Comparison of ENCODE assay signal across 8 cellular contexts in the genomic region with DNA sequence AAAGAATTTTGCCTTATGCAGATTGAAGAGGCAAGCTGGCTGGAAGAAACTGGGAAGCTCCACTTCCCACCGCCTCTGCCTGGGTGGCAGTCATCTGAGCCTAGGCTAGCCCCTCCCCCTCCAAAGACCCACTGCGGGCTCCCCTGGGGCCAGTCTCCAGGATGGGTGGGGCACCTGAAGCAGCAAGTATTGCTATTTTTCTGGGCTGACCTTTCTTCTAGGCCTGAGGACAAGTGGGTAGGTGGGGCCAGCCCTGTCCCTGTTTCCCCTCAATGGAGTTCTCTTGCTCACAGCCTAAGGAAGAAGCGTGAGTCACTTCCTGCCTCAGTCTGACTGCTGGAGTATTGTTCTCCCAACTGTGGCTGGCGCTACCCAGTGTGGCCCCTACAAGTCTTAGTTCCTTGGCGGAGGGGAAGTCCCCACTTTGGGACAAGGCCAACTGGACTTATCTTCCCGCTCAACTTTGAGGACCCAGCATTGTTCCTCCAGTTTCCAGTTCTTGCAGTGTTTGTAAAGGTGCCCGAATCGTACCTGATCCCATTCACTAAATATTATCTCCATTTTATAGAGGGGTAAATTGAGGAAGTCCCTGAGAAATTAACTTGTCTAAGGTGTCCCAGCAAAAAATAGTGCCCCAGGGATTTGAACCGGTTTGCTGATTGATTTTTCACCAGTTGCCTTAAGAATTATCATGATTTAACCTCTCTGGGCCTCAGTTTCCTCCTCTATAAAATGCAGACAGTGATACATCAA. TPM values are rescaled to one million over a fixed set of nuclear protein-coding genes. Genes with fewer than 3 reads are reported as not detected.
A peak's percentile ranks its signal among the peaks of the same experiment; 100 is the strongest.
DNase-seq lines count a peak whose midpoint lies in the region; ATAC-seq and TF ChIP-seq lines count a peak whose summit lies in the region.

No MANE protein-coding gene starts in this region.

- H3K27ac Mint-ChIP-seq in activated T-cell treated with anti-CD3 and anti-CD28 coated beads, Interleukin-2, amount 50 U/mL, for 72 hours = peak overlapping the region; percentile 100

- peak overlapping the region; percentile 90 for H3K4me2 ChIP-seq in osteoblast (ENCODE audit: insufficient read depth, low read length)

- no peaks in the 10 kb centered on the region for H3K27me3 Mint-ChIP-seq in activated T-cell treated with anti-CD3 and anti-CD28 coated beads, Interleukin-2, amount 50 U/mL, for 72 hours (ENCODE audit: low read depth)

- H3K4me1 Mint-ChIP-seq in activated T-cell treated with anti-CD3 and anti-CD28 coated beads, Interleukin-2, amount 50 U/mL, for 72 hours (ENCODE audit: low read depth) = peaks cover 65% of the 10 kb centered on the region

- no peaks in the 10 kb centered on the region for H3K9me3 Mint-ChIP-seq in activated T-cell treated with anti-CD3 and anti-CD28 coated beads, Interleukin-2, amount 50 U/mL, for 72 hours

- peaks cover 24 to 31% of the 10 kb centered on the region in 2 donors for H3K36me3 Mint-ChIP-seq in activated T-cell treated with anti-CD3 and anti-CD28 coated beads, Interleukin-2, amount 50 U/mL, for 72 hours (ENCODE audit: insufficient read depth in 2 of 2)

- no peaks in the 10 kb centered on the region for H3K27me3 ChIP-seq in foreskin keratinocyte
- no peaks in the 10 kb centered on the region for H3K27me3 ChIP-seq in osteoblast (ENCODE audit: insufficient read depth, low read length)

- H4K20me1 ChIP-seq in osteoblast (ENCODE audit: insufficient read depth, low read length) = peaks cover 18% of the 10 kb centered on the region

- DNase-seq in NCI-H510A (lab: John Stamatoyannopoulos, UW) = peak; percentile 90
- DNase-seq in activated T-cell treated with anti-CD3 and anti-CD28 coated beads, Interleukin-2, amount 50 U/mL, for 72 hours = peak; percentile 67 to 73
- DNase-seq in foreskin keratinocyte = peak in 1 of 2 donors; percentile 76
- peak; percentile 91 for DNase-seq in osteoblast (ENCODE audit: insufficient read length, low spot score, missing footprints)
- DNase-seq in COR-L47 (lab: John Stamatoyannopoulos, UW) = no peak

- H3K27ac ChIP-seq in foreskin keratinocyte (no peak overlapping the region), osteoblast (ENCODE audit: low read depth, low read length) (peak overlapping the region; percentile 83)

- no peaks in the 10 kb centered on the region for H3K9me3 ChIP-seq in osteoblast (ENCODE audit: low read depth, low read length)

- H2AFZ ChIP-seq in osteoblast (ENCODE audit: low read length) = peak overlapping the region; percentile 62

- peak overlapping the region; percentile 80 for H3K4me3 ChIP-seq in osteoblast (ENCODE audit: insufficient read depth, low read length)

- ATAC-seq in GM21786 (IDR thresholded peaks at IDR 0.05; ENCODE audit: unreplicated experiment) (peak; percentile 46), foreskin keratinocyte (peak; percentile 71), GM21526 (IDR thresholded peaks at IDR 0.05; ENCODE audit: low FRiP score, unreplicated experiment) (no peak), HG03108 (IDR thresholded peaks at IDR 0.05; ENCODE audit: unreplicated experiment) (no peak)
- ATAC-seq in activated T-cell treated with anti-CD3 and anti-CD28 coated beads, Interleukin-2, amount 50 U/mL, for 72 hours (replicated peaks in 1 of 2) = peak; percentile 66 to 70

- H3K4me1 ChIP-seq in foreskin keratinocyte = peaks cover 25% of the 10 kb centered on the region
- H3K4me1 ChIP-seq in osteoblast (ENCODE audit: insufficient read depth, low read length) = peaks cover 48% of the 10 kb centered on the region

- TF ChIP-seq CTCF in foreskin keratinocyte (conservative IDR thresholded peaks at IDR 0.05) (no peak), osteoblast (IDR thresholded peaks at IDR 0.05; ENCODE audit: extremely low read depth, low read depth, low read length) (no peak)

- peak overlapping the region; percentile 96 to 99 for H3K4me3 Mint-ChIP-seq in activated T-cell treated with anti-CD3 and anti-CD28 coated beads, Interleukin-2, amount 50 U/mL, for 72 hours

- H3K79me2 ChIP-seq in osteoblast (ENCODE audit: insufficient read depth, low read length) = peaks cover 42% of the 10 kb centered on the region

- H3K36me3 ChIP-seq in osteoblast (ENCODE audit: insufficient read depth, low read length) = no peaks in the 10 kb centered on the region

RNA-seq across cellular contexts. Expression of a gene that starts 1.4 kb away (rescaled TPM):
- total RNA-seq in activated T-cell treated with anti-CD3 and anti-CD28 coated beads, Interleukin-2, amount 50 U/mL, for 72 hours = 100 to 1,000 TPM; 604 to 721 TPM
- total RNA-seq in foreskin keratinocyte = 62.7 and 78.9 TPM in 2 replicates
- polyA plus RNA-seq in foreskin keratinocyte = 47.7 and 55.9 TPM in 2 replicates
- total RNA-seq in osteoblast = 39.1 and 42.7 TPM in 2 replicates

RNA-seq across cellular contexts. Expression of a gene that starts 14.5 kb away (rescaled TPM):
- total RNA-seq in activated T-cell treated with anti-CD3 and anti-CD28 coated beads, Interleukin-2, amount 50 U/mL, for 72 hours = 10 to 100 TPM; 68.3 to 81.5 TPM
- total RNA-seq in foreskin keratinocyte (1.5 and 1.8 TPM in 2 replicates), osteoblast (19.2 and 20.3 TPM in 2 replicates)
- 0.69 and 1.5 TPM in 2 replicates for polyA plus RNA-seq in foreskin keratinocyte

RNA-seq across cellular contexts. Expression of a gene that starts 33.3 kb away (rescaled TPM):
- 100 to 1,000 TPM; 159 to 190 TPM for total RNA-seq in activated T-cell treated with anti-CD3 and anti-CD28 coated beads, Interleukin-2, amount 50 U/mL, for 72 hours
- total RNA-seq in foreskin keratinocyte = 10.3 and 11.0 TPM in 2 replicates
- 4.8 and 5.8 TPM in 2 replicates for polyA plus RNA-seq in foreskin keratinocyte
- 15.2 and 20.0 TPM in 2 replicates for total RNA-seq in osteoblast

Comparison
In these comparisons a context has a peak if more than half of its experiments do, and no peak if none do; other contexts are left out.
1. ATAC-seq: peak in GM21786 (single experiment), activated T-cell treated with anti-CD3 and anti-CD28 coated beads, Interleukin-2, amount 50 U/mL, for 72 hours (2 of 2) and foreskin keratinocyte (single experiment); none in GM21526 (single experiment) and HG03108 (single experiment).